9 cellular contexts compared by ENCODE assay signal in genomic region chr11:108135845-108136599, GRCh38. TPM values are rescaled to one million over a fixed set of nuclear protein-coding genes. Genes with fewer than 3 reads are reported as not detected.
DNase-seq lines count a peak whose midpoint lies in the region; ATAC-seq, FAIRE-seq and TF ChIP-seq lines count a peak whose summit lies in the region.
"Had no signal": no experiment of that assay in that cellular context is flagged by ENCODE, and none has a peak within 500 bp of the region (broad histone marks: within the 10 kb centered on the region; RNA-seq: fewer than 3 reads in every experiment).

No MANE protein-coding gene starts in this region.

- H3K4me3 Mint-ChIP-seq in activated CD4-positive, alpha-beta memory T cell treated with anti-CD3 and anti-CD28 coated beads for 36 hours = no peak overlapping the region
- H3K4me3 Mint-ChIP-seq in glutamatergic neuron (ENCODE audit: unreplicated experiment) = no peak overlapping the region

- H3K4me3 ChIP-seq in ascending aorta = no peak overlapping the region

- no peaks in the 10 kb centered on the region for H3K27me3 ChIP-seq in ascending aorta

- no peaks in the 10 kb centered on the region for H3K9me3 ChIP-seq in ascending aorta

- peak; percentile 55 for DNase-seq in activated CD4-positive, alpha-beta memory T cell treated with anti-CD3 and anti-CD28 coated beads for 36 hours
- DNase-seq in myocyte (ENCODE audit: low read depth) (peak; percentile 44), ascending aorta (ENCODE audit: low spot score in 2 of 2) (no peak), glutamatergic neuron (no peak), NCI-H345 (lab: John Stamatoyannopoulos, UW) (no peak), frontal cortex (ENCODE audit: low spot score in 2 of 2) (no peak)

- no peaks in the 10 kb centered on the region for H3K4me1 ChIP-seq in ascending aorta

- H3K36me3 Mint-ChIP-seq in activated CD4-positive, alpha-beta memory T cell treated with anti-CD3 and anti-CD28 coated beads for 36 hours = peaks cover 24% of the 10 kb centered on the region
- no peaks in the 10 kb centered on the region for H3K36me3 Mint-ChIP-seq in glutamatergic neuron (ENCODE audit: unreplicated experiment)

- H3K36me3 ChIP-seq in ascending aorta = peaks cover 56 to 62% of the 10 kb centered on the region in 2 donors

- H3K27ac ChIP-seq in ascending aorta = peak overlapping the region in 1 of 2 donors; percentile 22

- CTCF ChIA-PET in activated CD4-positive, alpha-beta memory T cell treated with anti-CD3 and anti-CD28 coated beads for 36 hours (lab: Charles Lee) = interaction anchor here (0.6 kb wide), 1 partner anchor 25 kb away, joined by 3 read pairs; no protein-coding TSS in a partner anchor

- H3K27ac Mint-ChIP-seq in activated CD4-positive, alpha-beta memory T cell treated with anti-CD3 and anti-CD28 coated beads for 36 hours = peak overlapping the region; percentile 68
- H3K27ac Mint-ChIP-seq in glutamatergic neuron (ENCODE audit: unreplicated experiment) = no peak overlapping the region

- intact Hi-C loops in activated CD4-positive, alpha-beta memory T cell treated with anti-CD3 and anti-CD28 coated beads for 36 hours (cut with micrococcal nuclease) = loop anchor here (1.0 to 5.0 kb wide), 8 partner anchors 15 to 512 kb away; partner anchors contain the start of genes ACAT1, C11orf65 and POGLUT3
- intact Hi-C loops in ascending aorta (cut with DNase I) = no loop called here

- TF ChIP-seq CTCF in GM12872 (IDR thresholded peaks at IDR 0.05; ENCODE audit: insufficient read depth, low read depth, low read length) = peak; percentile 49; the same call in 2 of the 3 replicates
- TF ChIP-seq CTCF in ascending aorta (IDR thresholded peaks at IDR 0.05) = no peak
- TF ChIP-seq CTCF in glutamatergic neuron (IDR thresholded peaks at IDR 0.05; ENCODE audit: partially characterized antibody, unreplicated experiment) = no peak

- POLR2A ChIA-PET in activated CD4-positive, alpha-beta memory T cell treated with anti-CD3 and anti-CD28 coated beads for 36 hours (lab: Charles Lee) = no interaction called here

- peak; percentile 54 for ATAC-seq in HG02759 (IDR thresholded peaks at IDR 0.05; ENCODE audit: unreplicated experiment)
- ATAC-seq: Panc1 had no signal

- H3K9me3 Mint-ChIP-seq in activated CD4-positive, alpha-beta memory T cell treated with anti-CD3 and anti-CD28 coated beads for 36 hours = no peaks in the 10 kb centered on the region
- H3K9me3 Mint-ChIP-seq in glutamatergic neuron (ENCODE audit: unreplicated experiment) = peaks cover 1% of the 10 kb centered on the region

- peaks cover 24% of the 10 kb centered on the region for H3K4me1 Mint-ChIP-seq in activated CD4-positive, alpha-beta memory T cell treated with anti-CD3 and anti-CD28 coated beads for 36 hours (ENCODE audit: low read depth)
- H3K4me1 Mint-ChIP-seq in glutamatergic neuron (ENCODE audit: low read depth, unreplicated experiment) = no peaks in the 10 kb centered on the region

- no peak for FAIRE-seq in frontal cortex (lab: Jason Lieb, UNC)

- H3K27me3 Mint-ChIP-seq in activated CD4-positive, alpha-beta memory T cell treated with anti-CD3 and anti-CD28 coated beads for 36 hours = no peaks in the 10 kb centered on the region
- no peaks in the 10 kb centered on the region for H3K27me3 Mint-ChIP-seq in glutamatergic neuron (ENCODE audit: unreplicated experiment)

RNA-seq across cellular contexts. Expression of gene ACAT1, which starts 14.7 kb away (rescaled TPM):
- 10 to 100 TPM; 58.3 to 64.9 TPM for total RNA-seq in activated CD4-positive, alpha-beta memory T cell treated with anti-CD3 and anti-CD28 coated beads for 36 hours
- total RNA-seq in myocyte (200 and 231 TPM in 2 replicates), ascending aorta (187 TPM), glutamatergic neuron (ENCODE audit: unreplicated experiment) (39.4 TPM), frontal cortex (115 TPM)
- polyA plus RNA-seq in myocyte (2012) = 39.1 TPM

Comparison
In these comparisons a context has a peak if more than half of its experiments do, and no peak if none do; other contexts are left out.
1. DNase-seq: peak in activated CD4-positive, alpha-beta memory T cell treated with anti-CD3 and anti-CD28 coated beads for 36 hours (single experiment) and myocyte (single experiment); none in ascending aorta (0 of 2), glutamatergic neuron (single experiment), NCI-H345 (single experiment) and frontal cortex (0 of 2).